Comparison of ENCODE assay signal across 15 cellular contexts in the genomic region with DNA sequence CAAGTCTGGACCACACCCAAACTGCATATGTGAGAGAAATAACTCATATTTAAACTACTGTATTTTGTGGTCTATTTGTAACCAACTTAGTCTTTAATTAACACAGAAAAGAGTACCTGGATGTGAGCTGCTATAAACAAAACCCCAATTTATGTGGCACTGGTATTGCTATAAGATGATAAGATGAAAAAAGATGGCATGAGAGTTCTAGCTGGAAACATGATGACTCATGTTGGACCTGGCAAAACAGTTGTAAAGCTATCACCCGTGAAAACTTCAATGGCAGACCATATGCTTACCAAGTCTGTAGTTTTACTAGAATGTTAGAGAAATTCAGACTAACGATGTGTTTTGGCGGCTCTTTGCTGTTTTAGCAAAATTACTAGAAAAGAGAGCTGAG.
A peak's percentile ranks its signal among the peaks of the same experiment; 100 is the strongest.
DNase-seq lines count a peak whose midpoint lies in the region; ATAC-seq and TF ChIP-seq lines count a peak whose summit lies in the region.
"Had no signal": no experiment of that assay in that cellular context is flagged by ENCODE, and none has a peak within 500 bp of the region (broad histone marks: within the 10 kb centered on the region; RNA-seq: fewer than 3 reads in every experiment).

No MANE protein-coding gene starts in this region.

- H3K9me3 ChIP-seq in SK-N-SH, result no peaks in the 10 kb centered on the region
- H3K9me3 ChIP-seq: upper lobe of left lung had no signal

- H3K79me2 ChIP-seq in SK-N-SH (ENCODE audit: insufficient read depth), result no peaks in the 10 kb centered on the region

- peak overlapping the region in 1 of 2 experiments; percentile 66; a peak in 2 of 4 replicates for H3K27ac ChIP-seq in SK-N-SH (ENCODE audit: low read depth in 2 of 2, low read length in 1 of 2)
- H3K27ac ChIP-seq: adrenal gland, upper lobe of left lung had no signal

- TF ChIP-seq EP300 in SK-N-SH (IDR thresholded peaks at IDR 0.05; ENCODE audit: borderline replicate concordance in 1 of 2, low read depth in 1 of 2, low read length in 1 of 2), result no peak

- no peaks in the 10 kb centered on the region for H3K9me2 ChIP-seq in SK-N-SH

- no peak for TF ChIP-seq RAD21 in SK-N-SH (IDR thresholded peaks at IDR 0.05; ENCODE audit: low read length)

- DNase-seq in SK-N-SH (no peak), astrocyte of the spinal cord (ENCODE audit: low read depth, low spot score) (peak; percentile 55), fibroblast of the aortic adventitia (ENCODE audit: low read depth) (peak; percentile 66), superior temporal gyrus (ENCODE audit: extremely low spot score) (peak; percentile 40), cardiac septum (ENCODE audit: low spot score) (no peak), foreskin melanocyte (no peak)
- DNase-seq: 8988T; activated CD4-positive, CD25-positive, alpha-beta regulatory T cell treated with anti-CD3 and anti-CD28 coated beads, Interleukin-2, amount 50 U/mL, for 72 hours; adrenal gland; kidney; NCI-H146; SIG-M5; upper lobe of left lung had no signal

- CTCF ChIA-PET in SK-N-SH (lab: Yijun Ruan, JAX), result interaction anchor here (0.6 to 1.1 kb wide), 2 partner anchors 28 to 967 kb away, joined by 3 read pairs; no protein-coding TSS in a partner anchor

- H3F3A ChIP-seq in SK-N-SH (replicated peaks; ENCODE audit: insufficient read depth), result peaks cover 10% of the 10 kb centered on the region

- H3K27me3 ChIP-seq in SK-N-SH (ENCODE audit: insufficient read depth), result no peaks in the 10 kb centered on the region
- H3K27me3 ChIP-seq: adrenal gland, upper lobe of left lung had no signal

- no peaks in the 10 kb centered on the region for H4K20me1 ChIP-seq in SK-N-SH (ENCODE audit: insufficient read depth)

- no peak overlapping the region for H3K4me2 ChIP-seq in SK-N-SH

- POLR2A ChIA-PET in SK-N-SH (lab: Yijun Ruan, JAX), result no interaction called here

- H2AFZ ChIP-seq in SK-N-SH (ENCODE audit: low read depth), result peak overlapping the region; percentile 40; the same call in 1 of the 2 replicates

- no peaks in the 10 kb centered on the region for H3K36me3 ChIP-seq in SK-N-SH (replicated peaks in 1 of 2; ENCODE audit: control insufficient read depth in 1 of 2, insufficient read depth in 2 of 2, low read length in 1 of 2)
- H3K36me3 ChIP-seq: adrenal gland, upper lobe of left lung had no signal

- ATAC-seq in SK-N-SH treated with all-trans-retinoic acid at 6 μM for 48 hours, result no peak; the same call in 2 of the 3 replicates
- ATAC-seq in GM18868 (IDR thresholded peaks at IDR 0.05; ENCODE audit: unreplicated experiment), result no peak

- intact Hi-C loops in cardiac septum (cut with DNase I), result no loop called here

- 85% methylated on average over 3 of the region's 3 CpGs for WGBS in SK-N-SH (ENCODE audit: low lambda C conversion rate)

- peaks cover 0 to 6% of the 10 kb centered on the region in 2 experiments; a peak in 1 of 4 replicates for H3K4me1 ChIP-seq in SK-N-SH (ENCODE audit: control insufficient read depth in 1 of 2, insufficient read depth in 2 of 2, low read depth in 1 of 2, low read length in 1 of 2)
- H3K4me1 ChIP-seq: adrenal gland, upper lobe of left lung had no signal

- H3K4me3 ChIP-seq in SK-N-SH (ENCODE audit: low read depth in 2 of 2, low read length in 1 of 2), result no peak overlapping the region
- H3K4me3 ChIP-seq in astrocyte of the spinal cord (ENCODE audit: low read depth, low read length), result no peak overlapping the region
- H3K4me3 ChIP-seq in fibroblast of the aortic adventitia (ENCODE audit: low read depth, low read length), result no peak overlapping the region
- H3K4me3 ChIP-seq: adrenal gland, upper lobe of left lung had no signal

- in situ Hi-C loops in astrocyte of the spinal cord (cut with HindIII; ENCODE audit: low sequenced_read_pairs), result no loop called here

- no peak for TF ChIP-seq CTCF in SK-N-SH (IDR thresholded peaks at IDR 0.05)
- no peak for TF ChIP-seq CTCF in astrocyte of the spinal cord (IDR thresholded peaks at IDR 0.05; ENCODE audit: low read depth, low read length)
- no peak for TF ChIP-seq CTCF in fibroblast of the aortic adventitia (IDR thresholded peaks at IDR 0.05; ENCODE audit: insufficient read depth, low read length)

- H3K9ac ChIP-seq in SK-N-SH, result no peak overlapping the region

TF ChIP-seq in SK-N-SH, 30 proteins besides CTCF, POLR2A, EP300 and RAD21 (continues in another document):
- TF ChIP-seq FOXJ3 (CRISPR knock-in tag; IDR thresholded peaks at IDR 0.05) (no peak), EZH2phosphoT487 (IDR thresholded peaks at IDR 0.05; ENCODE audit: borderline replicate concordance, low read depth) (no peak), SIN3A (IDR thresholded peaks at IDR 0.05; ENCODE audit: borderline replicate concordance, low read depth, low read length) (no peak), GATA2 (CRISPR knock-in tag; IDR thresholded peaks at IDR 0.05) (no peak), TCF12 (IDR thresholded peaks at IDR 0.05) (no peak), POLR2AphosphoS5 (IDR thresholded peaks at IDR 0.05; ENCODE audit: low read depth, low read length) (no peak)
- TF ChIP-seq, protein P1, sequence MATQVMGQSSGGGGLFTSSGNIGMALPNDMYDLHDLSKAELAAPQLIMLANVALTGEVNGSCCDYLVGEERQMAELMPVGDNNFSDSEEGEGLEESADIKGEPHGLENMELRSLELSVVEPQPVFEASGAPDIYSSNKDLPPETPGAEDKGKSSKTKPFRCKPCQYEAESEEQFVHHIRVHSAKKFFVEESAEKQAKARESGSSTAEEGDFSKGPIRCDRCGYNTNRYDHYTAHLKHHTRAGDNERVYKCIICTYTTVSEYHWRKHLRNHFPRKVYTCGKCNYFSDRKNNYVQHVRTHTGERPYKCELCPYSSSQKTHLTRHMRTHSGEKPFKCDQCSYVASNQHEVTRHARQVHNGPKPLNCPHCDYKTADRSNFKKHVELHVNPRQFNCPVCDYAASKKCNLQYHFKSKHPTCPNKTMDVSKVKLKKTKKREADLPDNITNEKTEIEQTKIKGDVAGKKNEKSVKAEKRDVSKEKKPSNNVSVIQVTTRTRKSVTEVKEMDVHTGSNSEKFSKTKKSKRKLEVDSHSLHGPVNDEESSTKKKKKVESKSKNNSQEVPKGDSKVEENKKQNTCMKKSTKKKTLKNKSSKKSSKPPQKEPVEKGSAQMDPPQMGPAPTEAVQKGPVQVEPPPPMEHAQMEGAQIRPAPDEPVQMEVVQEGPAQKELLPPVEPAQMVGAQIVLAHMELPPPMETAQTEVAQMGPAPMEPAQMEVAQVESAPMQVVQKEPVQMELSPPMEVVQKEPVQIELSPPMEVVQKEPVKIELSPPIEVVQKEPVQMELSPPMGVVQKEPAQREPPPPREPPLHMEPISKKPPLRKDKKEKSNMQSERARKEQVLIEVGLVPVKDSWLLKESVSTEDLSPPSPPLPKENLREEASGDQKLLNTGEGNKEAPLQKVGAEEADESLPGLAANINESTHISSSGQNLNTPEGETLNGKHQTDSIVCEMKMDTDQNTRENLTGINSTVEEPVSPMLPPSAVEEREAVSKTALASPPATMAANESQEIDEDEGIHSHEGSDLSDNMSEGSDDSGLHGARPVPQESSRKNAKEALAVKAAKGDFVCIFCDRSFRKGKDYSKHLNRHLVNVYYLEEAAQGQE (IDR thresholded peaks at IDR 0.05; ENCODE audit: low read depth, low read length), result no peak
- TF ChIP-seq, protein P2, sequence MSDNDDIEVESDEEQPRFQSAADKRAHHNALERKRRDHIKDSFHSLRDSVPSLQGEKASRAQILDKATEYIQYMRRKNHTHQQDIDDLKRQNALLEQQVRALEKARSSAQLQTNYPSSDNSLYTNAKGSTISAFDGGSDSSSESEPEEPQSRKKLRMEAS (IDR thresholded peaks at IDR 0.05; ENCODE audit: low read depth), result no peak

TF ChIP-seq in SK-N-SH treated with all-trans-retinoic acid at 6 μM for 48 hours, 23 proteins besides CTCF, POLR2A, EP300 and RAD21 (continues in another document):
- TF ChIP-seq ZFP30 (CRISPR knock-in tag; IDR thresholded peaks at IDR 0.05), result no peak
- no peak for TF ChIP-seq TOX (CRISPR knock-in tag; IDR thresholded peaks at IDR 0.05; ENCODE audit: borderline replicate concordance)
- TF ChIP-seq ESRRG (CRISPR knock-in tag; IDR thresholded peaks at IDR 0.05), result no peak
- TF ChIP-seq, protein P3, sequence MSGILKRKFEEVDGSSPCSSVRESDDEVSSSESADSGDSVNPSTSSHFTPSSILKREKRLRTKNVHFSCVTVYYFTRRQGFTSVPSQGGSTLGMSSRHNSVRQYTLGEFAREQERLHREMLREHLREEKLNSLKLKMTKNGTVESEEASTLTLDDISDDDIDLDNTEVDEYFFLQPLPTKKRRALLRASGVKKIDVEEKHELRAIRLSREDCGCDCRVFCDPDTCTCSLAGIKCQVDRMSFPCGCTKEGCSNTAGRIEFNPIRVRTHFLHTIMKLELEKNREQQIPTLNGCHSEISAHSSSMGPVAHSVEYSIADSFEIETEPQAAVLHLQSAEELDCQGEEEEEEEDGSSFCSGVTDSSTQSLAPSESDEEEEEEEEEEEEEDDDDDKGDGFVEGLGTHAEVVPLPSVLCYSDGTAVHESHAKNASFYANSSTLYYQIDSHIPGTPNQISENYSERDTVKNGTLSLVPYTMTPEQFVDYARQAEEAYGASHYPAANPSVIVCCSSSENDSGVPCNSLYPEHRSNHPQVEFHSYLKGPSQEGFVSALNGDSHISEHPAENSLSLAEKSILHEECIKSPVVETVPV (CRISPR knock-in tag; IDR thresholded peaks at IDR 0.05), result no peak
- no peak for TF ChIP-seq GLIS3 (CRISPR knock-in tag; IDR thresholded peaks at IDR 0.05)
- no peak for TF ChIP-seq ISL1 (CRISPR knock-in tag; IDR thresholded peaks at IDR 0.05)
- no peak for TF ChIP-seq ZC3H10 (CRISPR knock-in tag; IDR thresholded peaks at IDR 0.05)
- TF ChIP-seq, protein P4, sequence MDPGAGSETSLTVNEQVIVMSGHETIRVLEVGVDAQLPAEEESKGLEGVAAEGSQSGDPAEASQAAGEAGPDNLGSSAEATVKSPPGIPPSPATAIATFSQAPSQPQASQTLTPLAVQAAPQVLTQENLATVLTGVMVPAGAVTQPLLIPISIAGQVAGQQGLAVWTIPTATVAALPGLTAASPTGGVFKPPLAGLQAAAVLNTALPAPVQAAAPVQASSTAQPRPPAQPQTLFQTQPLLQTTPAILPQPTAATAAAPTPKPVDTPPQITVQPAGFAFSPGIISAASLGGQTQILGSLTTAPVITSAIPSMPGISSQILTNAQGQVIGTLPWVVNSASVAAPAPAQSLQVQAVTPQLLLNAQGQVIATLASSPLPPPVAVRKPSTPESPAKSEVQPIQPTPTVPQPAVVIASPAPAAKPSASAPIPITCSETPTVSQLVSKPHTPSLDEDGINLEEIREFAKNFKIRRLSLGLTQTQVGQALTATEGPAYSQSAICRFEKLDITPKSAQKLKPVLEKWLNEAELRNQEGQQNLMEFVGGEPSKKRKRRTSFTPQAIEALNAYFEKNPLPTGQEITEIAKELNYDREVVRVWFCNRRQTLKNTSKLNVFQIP (CRISPR knock-in tag; IDR thresholded peaks at IDR 0.05; ENCODE audit: borderline replicate concordance, low read depth), result no peak
- no peak for TF ChIP-seq ZFP3 (CRISPR knock-in tag; IDR thresholded peaks at IDR 0.05)
- no peak for TF ChIP-seq PPARA (CRISPR knock-in tag; IDR thresholded peaks at IDR 0.05; ENCODE audit: borderline replicate concordance)
- TF ChIP-seq ZNF8 (CRISPR knock-in tag; IDR thresholded peaks at IDR 0.05), result no peak
- no peak for TF ChIP-seq RARB (CRISPR knock-in tag; IDR thresholded peaks at IDR 0.05)

Comparison
In these comparisons a context has a peak if more than half of its experiments do, and no peak if none do; other contexts are left out.
1. DNase-seq: peak in astrocyte of the spinal cord (single experiment), fibroblast of the aortic adventitia (single experiment) and superior temporal gyrus (single experiment); none in SK-N-SH (single experiment), cardiac septum (single experiment) and foreskin melanocyte (single experiment).